3 cellular contexts compared by ENCODE assay signal in the genomic region with DNA sequence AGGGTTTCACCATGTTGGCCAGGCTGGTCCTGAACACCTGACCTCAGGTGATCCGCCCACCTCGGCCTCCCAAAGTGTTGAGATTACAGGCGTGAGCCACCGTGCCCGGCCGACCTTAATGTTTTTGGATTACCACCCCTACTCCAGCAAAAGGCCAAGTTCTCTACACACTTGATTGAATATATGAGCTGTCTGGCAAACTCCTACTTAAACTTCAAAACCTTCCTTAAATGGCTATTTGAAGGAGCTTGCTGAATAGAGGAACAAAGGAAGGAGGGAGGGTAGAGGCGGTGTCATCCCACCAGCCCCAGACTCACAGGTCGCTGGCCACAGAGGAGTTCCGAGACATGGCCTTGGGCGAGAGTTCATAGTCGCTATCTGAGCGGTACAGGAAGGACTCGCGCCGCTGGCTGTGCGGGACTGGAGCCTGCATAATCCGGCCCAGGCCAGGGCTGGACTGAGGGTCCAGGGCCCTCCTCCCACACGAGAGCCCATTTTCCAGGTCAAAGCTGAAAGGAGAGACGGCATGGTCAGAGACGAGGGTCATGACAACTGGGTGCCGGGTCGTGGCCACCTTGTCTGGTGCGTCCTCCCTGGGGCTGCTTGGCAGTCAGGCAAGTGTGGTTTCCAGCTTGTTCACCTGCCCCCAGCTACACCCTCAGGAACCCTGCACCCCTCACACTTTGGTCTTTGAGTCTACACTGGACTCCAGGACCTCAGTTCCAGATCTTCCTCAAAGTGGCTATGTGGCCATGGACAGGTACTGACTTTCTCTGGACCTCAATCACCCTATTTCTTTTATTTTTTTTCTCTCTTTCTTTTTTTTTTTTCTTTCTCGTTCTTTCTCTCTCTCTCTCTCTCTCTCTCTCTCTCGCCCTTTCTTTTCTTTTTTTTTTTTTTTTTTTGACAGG.
TF ChIP-seq lines count a peak whose summit lies in the region.

No MANE protein-coding gene starts in this region.

TF ChIP-seq in SK-N-SH treated with all-trans-retinoic acid at 6 μM for 48 hours, 23 proteins besides CTCF, POLR2A, EP300 and RAD21:
- TF ChIP-seq ZNF565 (CRISPR knock-in tag; conservative IDR thresholded peaks at IDR 0.05; ENCODE audit: low read depth) (no peak), SNAI2 (CRISPR knock-in tag; IDR thresholded peaks at IDR 0.05) (no peak), ZNF70 (CRISPR knock-in tag; IDR thresholded peaks at IDR 0.05) (no peak), ZFP3 (CRISPR knock-in tag; IDR thresholded peaks at IDR 0.05) (peak; percentile 97)
- TF ChIP-seq, protein P1, sequence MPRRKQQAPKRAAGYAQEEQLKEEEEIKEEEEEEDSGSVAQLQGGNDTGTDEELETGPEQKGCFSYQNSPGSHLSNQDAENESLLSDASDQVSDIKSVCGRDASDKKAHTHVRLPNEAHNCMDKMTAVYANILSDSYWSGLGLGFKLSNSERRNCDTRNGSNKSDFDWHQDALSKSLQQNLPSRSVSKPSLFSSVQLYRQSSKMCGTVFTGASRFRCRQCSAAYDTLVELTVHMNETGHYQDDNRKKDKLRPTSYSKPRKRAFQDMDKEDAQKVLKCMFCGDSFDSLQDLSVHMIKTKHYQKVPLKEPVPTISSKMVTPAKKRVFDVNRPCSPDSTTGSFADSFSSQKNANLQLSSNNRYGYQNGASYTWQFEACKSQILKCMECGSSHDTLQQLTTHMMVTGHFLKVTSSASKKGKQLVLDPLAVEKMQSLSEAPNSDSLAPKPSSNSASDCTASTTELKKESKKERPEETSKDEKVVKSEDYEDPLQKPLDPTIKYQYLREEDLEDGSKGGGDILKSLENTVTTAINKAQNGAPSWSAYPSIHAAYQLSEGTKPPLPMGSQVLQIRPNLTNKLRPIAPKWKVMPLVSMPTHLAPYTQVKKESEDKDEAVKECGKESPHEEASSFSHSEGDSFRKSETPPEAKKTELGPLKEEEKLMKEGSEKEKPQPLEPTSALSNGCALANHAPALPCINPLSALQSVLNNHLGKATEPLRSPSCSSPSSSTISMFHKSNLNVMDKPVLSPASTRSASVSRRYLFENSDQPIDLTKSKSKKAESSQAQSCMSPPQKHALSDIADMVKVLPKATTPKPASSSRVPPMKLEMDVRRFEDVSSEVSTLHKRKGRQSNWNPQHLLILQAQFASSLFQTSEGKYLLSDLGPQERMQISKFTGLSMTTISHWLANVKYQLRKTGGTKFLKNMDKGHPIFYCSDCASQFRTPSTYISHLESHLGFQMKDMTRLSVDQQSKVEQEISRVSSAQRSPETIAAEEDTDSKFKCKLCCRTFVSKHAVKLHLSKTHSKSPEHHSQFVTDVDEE (CRISPR knock-in tag; IDR thresholded peaks at IDR 0.05) = no peak
- TF ChIP-seq, protein P2, sequence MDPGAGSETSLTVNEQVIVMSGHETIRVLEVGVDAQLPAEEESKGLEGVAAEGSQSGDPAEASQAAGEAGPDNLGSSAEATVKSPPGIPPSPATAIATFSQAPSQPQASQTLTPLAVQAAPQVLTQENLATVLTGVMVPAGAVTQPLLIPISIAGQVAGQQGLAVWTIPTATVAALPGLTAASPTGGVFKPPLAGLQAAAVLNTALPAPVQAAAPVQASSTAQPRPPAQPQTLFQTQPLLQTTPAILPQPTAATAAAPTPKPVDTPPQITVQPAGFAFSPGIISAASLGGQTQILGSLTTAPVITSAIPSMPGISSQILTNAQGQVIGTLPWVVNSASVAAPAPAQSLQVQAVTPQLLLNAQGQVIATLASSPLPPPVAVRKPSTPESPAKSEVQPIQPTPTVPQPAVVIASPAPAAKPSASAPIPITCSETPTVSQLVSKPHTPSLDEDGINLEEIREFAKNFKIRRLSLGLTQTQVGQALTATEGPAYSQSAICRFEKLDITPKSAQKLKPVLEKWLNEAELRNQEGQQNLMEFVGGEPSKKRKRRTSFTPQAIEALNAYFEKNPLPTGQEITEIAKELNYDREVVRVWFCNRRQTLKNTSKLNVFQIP (CRISPR knock-in tag; IDR thresholded peaks at IDR 0.05; ENCODE audit: borderline replicate concordance, low read depth) = no peak

TF ChIP-seq in SK-N-SH, 30 proteins besides CTCF, POLR2A, EP300 and RAD21:
- TF ChIP-seq, protein P3, sequence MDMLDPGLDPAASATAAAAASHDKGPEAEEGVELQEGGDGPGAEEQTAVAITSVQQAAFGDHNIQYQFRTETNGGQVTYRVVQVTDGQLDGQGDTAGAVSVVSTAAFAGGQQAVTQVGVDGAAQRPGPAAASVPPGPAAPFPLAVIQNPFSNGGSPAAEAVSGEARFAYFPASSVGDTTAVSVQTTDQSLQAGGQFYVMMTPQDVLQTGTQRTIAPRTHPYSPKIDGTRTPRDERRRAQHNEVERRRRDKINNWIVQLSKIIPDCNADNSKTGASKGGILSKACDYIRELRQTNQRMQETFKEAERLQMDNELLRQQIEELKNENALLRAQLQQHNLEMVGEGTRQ (IDR thresholded peaks at IDR 0.05; ENCODE audit: borderline replicate concordance, low read depth, low read length) = no peak
- TF ChIP-seq, protein P4, sequence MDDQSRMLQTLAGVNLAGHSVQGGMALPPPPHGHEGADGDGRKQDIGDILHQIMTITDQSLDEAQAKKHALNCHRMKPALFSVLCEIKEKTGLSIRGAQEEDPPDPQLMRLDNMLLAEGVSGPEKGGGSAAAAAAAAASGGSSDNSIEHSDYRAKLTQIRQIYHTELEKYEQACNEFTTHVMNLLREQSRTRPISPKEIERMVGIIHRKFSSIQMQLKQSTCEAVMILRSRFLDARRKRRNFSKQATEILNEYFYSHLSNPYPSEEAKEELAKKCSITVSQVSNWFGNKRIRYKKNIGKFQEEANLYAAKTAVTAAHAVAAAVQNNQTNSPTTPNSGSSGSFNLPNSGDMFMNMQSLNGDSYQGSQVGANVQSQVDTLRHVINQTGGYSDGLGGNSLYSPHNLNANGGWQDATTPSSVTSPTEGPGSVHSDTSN (IDR thresholded peaks at IDR 0.05) = no peak
- TF ChIP-seq CHD2 (IDR thresholded peaks at IDR 0.05; ENCODE audit: low read length, partially characterized antibody) (no peak), GATA2 (CRISPR knock-in tag; IDR thresholded peaks at IDR 0.05) (no peak), ELF1 (IDR thresholded peaks at IDR 0.05) (no peak), RCOR1 (IDR thresholded peaks at IDR 0.05; ENCODE audit: low read length) (no peak), TEAD4 (IDR thresholded peaks at IDR 0.05; ENCODE audit: borderline replicate concordance, insufficient read depth) (no peak), JUND (IDR thresholded peaks at IDR 0.05) (no peak), RFX5 (IDR thresholded peaks at IDR 0.05; ENCODE audit: low read length) (no peak), NRF1 (IDR thresholded peaks at IDR 0.05; ENCODE audit: low read depth, low read length) (no peak), YY1 (IDR thresholded peaks at IDR 0.05; ENCODE audit: low read depth) (no peak), GABPA (IDR thresholded peaks at IDR 0.05; ENCODE audit: low read depth) (no peak), SMC3 (IDR thresholded peaks at IDR 0.05; ENCODE audit: low read depth, low read length) (no peak), TCF12 (IDR thresholded peaks at IDR 0.05) (no peak), RXRA (IDR thresholded peaks at IDR 0.05; ENCODE audit: borderline replicate concordance, low read depth) (no peak), MXI1 (IDR thresholded peaks at IDR 0.05; ENCODE audit: low read depth, low read length) (no peak)
- TF ChIP-seq, protein P5, sequence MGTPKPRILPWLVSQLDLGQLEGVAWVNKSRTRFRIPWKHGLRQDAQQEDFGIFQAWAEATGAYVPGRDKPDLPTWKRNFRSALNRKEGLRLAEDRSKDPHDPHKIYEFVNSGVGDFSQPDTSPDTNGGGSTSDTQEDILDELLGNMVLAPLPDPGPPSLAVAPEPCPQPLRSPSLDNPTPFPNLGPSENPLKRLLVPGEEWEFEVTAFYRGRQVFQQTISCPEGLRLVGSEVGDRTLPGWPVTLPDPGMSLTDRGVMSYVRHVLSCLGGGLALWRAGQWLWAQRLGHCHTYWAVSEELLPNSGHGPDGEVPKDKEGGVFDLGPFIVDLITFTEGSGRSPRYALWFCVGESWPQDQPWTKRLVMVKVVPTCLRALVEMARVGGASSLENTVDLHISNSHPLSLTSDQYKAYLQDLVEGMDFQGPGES (IDR thresholded peaks at IDR 0.05; ENCODE audit: low read depth, low read length) = no peak
- TF ChIP-seq, protein P6, sequence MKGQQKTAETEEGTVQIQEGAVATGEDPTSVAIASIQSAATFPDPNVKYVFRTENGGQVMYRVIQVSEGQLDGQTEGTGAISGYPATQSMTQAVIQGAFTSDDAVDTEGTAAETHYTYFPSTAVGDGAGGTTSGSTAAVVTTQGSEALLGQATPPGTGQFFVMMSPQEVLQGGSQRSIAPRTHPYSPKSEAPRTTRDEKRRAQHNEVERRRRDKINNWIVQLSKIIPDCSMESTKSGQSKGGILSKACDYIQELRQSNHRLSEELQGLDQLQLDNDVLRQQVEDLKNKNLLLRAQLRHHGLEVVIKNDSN (IDR thresholded peaks at IDR 0.05; ENCODE audit: borderline replicate concordance, low read depth) = no peak
TF ChIP-seq in SK-N-SH: peak in this region for 0.

TF ChIP-seq in H1, 55 proteins besides CTCF, POLR2A, EP300 and RAD21:
- no peak for TF ChIP-seq HDAC2 (IDR thresholded peaks at IDR 0.05; ENCODE audit: borderline replicate concordance in 1 of 2, low read depth in 2 of 2, low read length in 2 of 2)
- no peak for TF ChIP-seq SIX5 (IDR thresholded peaks at IDR 0.05; ENCODE audit: low read depth, low read length)
- TF ChIP-seq BCL11A (IDR thresholded peaks at IDR 0.05; ENCODE audit: low read depth in 2 of 2, low read length in 2 of 2) = no peak
- TF ChIP-seq, protein P3 (IDR thresholded peaks at IDR 0.05; ENCODE audit: low read length) = no peak
- no peak for TF ChIP-seq EGR1 (IDR thresholded peaks at IDR 0.05; ENCODE audit: borderline replicate concordance, low read depth, low read length)
- TF ChIP-seq YY1 (IDR thresholded peaks at IDR 0.05; ENCODE audit: low read depth, low read length) = no peak
- TF ChIP-seq SIRT6 (IDR thresholded peaks at IDR 0.05; ENCODE audit: low read length) = no peak
- no peak for TF ChIP-seq ZNF274 (IDR thresholded peaks at IDR 0.05; ENCODE audit: borderline replicate concordance, extremely low read depth, low read length)
- TF ChIP-seq JUN (IDR thresholded peaks at IDR 0.05; ENCODE audit: low read depth, low read length) = no peak
- TF ChIP-seq RNF2 (IDR thresholded peaks at IDR 0.05; ENCODE audit: borderline replicate concordance, low read depth, low read length, missing control alignments, poor library complexity, severe bottlenecking) = no peak
- TF ChIP-seq, protein P7, sequence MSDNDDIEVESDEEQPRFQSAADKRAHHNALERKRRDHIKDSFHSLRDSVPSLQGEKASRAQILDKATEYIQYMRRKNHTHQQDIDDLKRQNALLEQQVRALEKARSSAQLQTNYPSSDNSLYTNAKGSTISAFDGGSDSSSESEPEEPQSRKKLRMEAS (IDR thresholded peaks at IDR 0.05) = no peak
- no peak for TF ChIP-seq RXRA (IDR thresholded peaks at IDR 0.05; ENCODE audit: insufficient read depth, low read depth, low read length)
- no peak for TF ChIP-seq BRCA1 (IDR thresholded peaks at IDR 0.05; ENCODE audit: low read depth, low read length)
- TF ChIP-seq SP1 (IDR thresholded peaks at IDR 0.05; ENCODE audit: low read depth, low read length) = no peak
- no peak for TF ChIP-seq SRF (IDR thresholded peaks at IDR 0.05; ENCODE audit: low read depth, low read length)
- TF ChIP-seq CREB1 (IDR thresholded peaks at IDR 0.05) = no peak
- TF ChIP-seq SAP30 (IDR thresholded peaks at IDR 0.05; ENCODE audit: insufficient read depth, insufficient replicate concordance, low read length) = no peak
- TF ChIP-seq RBBP5 (IDR thresholded peaks at IDR 0.05; ENCODE audit: borderline replicate concordance, low read depth, low read length) = no peak
